Comparison of ENCODE assay signal across 8 cellular contexts in genomic region chr9:76571288-76572204, GRCh38.
DNase-seq lines count a peak whose midpoint lies in the region; ATAC-seq and TF ChIP-seq lines count a peak whose summit lies in the region.

No MANE protein-coding gene starts in this region.

- H3K36me3 ChIP-seq in iPS-15b (ENCODE audit: control insufficient read depth, insufficient read depth, low read length) = no peaks in the 10 kb centered on the region
- no peaks in the 10 kb centered on the region for H3K36me3 ChIP-seq in upper lobe of left lung

- H3K4me1 ChIP-seq in iPS-15b (ENCODE audit: control insufficient read depth, insufficient read depth, low read length) (peaks cover 3% of the 10 kb centered on the region), upper lobe of left lung (peaks cover 0 to 10% (median 6%) of the 10 kb centered on the region in 4 donors)

- 22 to 25% methylated on average over 39 to 40 of the region's 40 CpGs for WGBS in upper lobe of left lung, 2 donors

- no peak overlapping the region for H3K9ac ChIP-seq in iPS-15b (ENCODE audit: low read depth, low read length)

- H3K27me3 Mint-ChIP-seq in activated T-helper 17 cell treated with anti-CD3 and anti-CD28 coated beads, Interleukin-2, amount 50 U/mL, for 72 hours = peaks cover 16% of the 10 kb centered on the region

- TF ChIP-seq POLR2A in upper lobe of left lung (IDR thresholded peaks at IDR 0.05) = peak in 1 of 4 donors; percentile 11

- H3K9me3 Mint-ChIP-seq in activated T-helper 17 cell treated with anti-CD3 and anti-CD28 coated beads, Interleukin-2, amount 50 U/mL, for 72 hours = peaks cover 7% of the 10 kb centered on the region

- H3K36me3 Mint-ChIP-seq in activated T-helper 17 cell treated with anti-CD3 and anti-CD28 coated beads, Interleukin-2, amount 50 U/mL, for 72 hours (ENCODE audit: low read depth) = no peaks in the 10 kb centered on the region

- TF ChIP-seq EP300 in upper lobe of left lung (IDR thresholded peaks at IDR 0.05) = no peak

- H3K4me3 ChIP-seq in AG04450 (ENCODE audit: low read depth, low read length) = peak overlapping the region; percentile 8
- peak overlapping the region; percentile 33 for H3K4me3 ChIP-seq in iPS-15b (ENCODE audit: low read depth, low read length)
- peak overlapping the region in 3 of 4 donors; percentile 30 to 53 (median 53) for H3K4me3 ChIP-seq in upper lobe of left lung

- H3K9me3 ChIP-seq in AG04450 (ENCODE audit: control insufficient read depth, insufficient read depth, low read length) = peaks cover 3% of the 10 kb centered on the region; the same call in 1 of the 2 replicates
- no peaks in the 10 kb centered on the region for H3K9me3 ChIP-seq in iPS-15b (ENCODE audit: control insufficient read depth, insufficient read depth, low read length)
- H3K9me3 ChIP-seq in upper lobe of left lung = peaks cover 0 to 4% (median 0%) of the 10 kb centered on the region in 4 donors

- H3K27ac Mint-ChIP-seq in activated T-helper 17 cell treated with anti-CD3 and anti-CD28 coated beads, Interleukin-2, amount 50 U/mL, for 72 hours = peak overlapping the region; percentile 15

- CTCF ChIA-PET in AG04450 (lab: Charles Lee) = interaction anchor here (0.7 kb wide), 1 partner anchor 110 kb away, joined by 5 read pairs; no protein-coding TSS in a partner anchor

- DNase-seq in AG04450 (ENCODE audit: low read depth, low spot score) (no peak), upper lobe of left lung (peak in 1 of 2 donors; percentile 88), cerebellar cortex (ENCODE audit: low spot score) (no peak)
- DNase-seq in activated CD8-positive, alpha-beta memory T cell treated with anti-CD3 and anti-CD28 coated beads, Interleukin-2, amount 50 U/mL, for 4 hours = no peak

- no peaks in the 10 kb centered on the region for H3K27me3 ChIP-seq in AG04450 (ENCODE audit: control insufficient read depth, insufficient read depth, low read length)
- peaks cover 6% of the 10 kb centered on the region for H3K27me3 ChIP-seq in iPS-15b (ENCODE audit: control insufficient read depth, insufficient read depth, low read length)
- no peaks in the 10 kb centered on the region for H3K27me3 ChIP-seq in upper lobe of left lung

- peaks cover 3% of the 10 kb centered on the region for H3K4me1 Mint-ChIP-seq in activated T-helper 17 cell treated with anti-CD3 and anti-CD28 coated beads, Interleukin-2, amount 50 U/mL, for 72 hours

- H3K27ac ChIP-seq in AG04450 (ENCODE audit: low read depth, low read length) (no peak overlapping the region), upper lobe of left lung (peak overlapping the region; percentile 58 to 73 (median 64))

- TF ChIP-seq CTCF in AG04450 (IDR thresholded peaks at IDR 0.05; ENCODE audit: low read depth, low read length) (no peak), upper lobe of left lung (IDR thresholded peaks at IDR 0.05) (no peak)

- H3K4me3 Mint-ChIP-seq in activated T-helper 17 cell treated with anti-CD3 and anti-CD28 coated beads, Interleukin-2, amount 50 U/mL, for 72 hours = peak overlapping the region; percentile 58

- ATAC-seq in GM19025 (IDR thresholded peaks at IDR 0.05; ENCODE audit: low read depth, unreplicated experiment) = peak; percentile 53
- peak; percentile 98 for ATAC-seq in HG03175 (IDR thresholded peaks at IDR 0.05; ENCODE audit: unreplicated experiment)
- ATAC-seq in activated T-helper 17 cell treated with anti-CD3 and anti-CD28 coated beads, Interleukin-2, amount 50 U/mL, for 72 hours (replicated peaks) = peak; percentile 89
- peak in 1 of 2 donors; percentile 77 for ATAC-seq in upper lobe of left lung (ENCODE audit: low FRiP score in 2 of 2)

- POLR2A ChIA-PET in AG04450 (lab: Yijun Ruan, JAX) = no interaction called here
